In genomic region chr5:152853361-152853760, GRCh38 we compare ENCODE assay signal across 23 cellular contexts.
"Had no signal": no experiment of that assay in that cellular context is flagged by ENCODE, and none has a peak within 500 bp of the region (broad histone marks: within the 10 kb centered on the region; RNA-seq: fewer than 3 reads in every experiment).

No MANE protein-coding gene starts in this region.

- H3K36me3 ChIP-seq: colonic mucosa, esophagus squamous epithelium, gastrocnemius medialis, heart right ventricle, left lung, lower lobe of right lung had no signal

- H3K4me3 Mint-ChIP-seq: dendritic cell treated with granulocyte-macrophage colony-stimulating factor and Interleukin-4, amounts not matched to agents 40 ng/mL and 50 ng/mL, for 4 days; effector memory CD8-positive, alpha-beta T cell; endodermal cell; mesothelial cell of epicardium; naive B cell had no signal

- H3K4me1 ChIP-seq: colonic mucosa, esophagus squamous epithelium, gastrocnemius medialis, left lung, lower lobe of right lung had no signal

- H3K4me3 ChIP-seq: colonic mucosa, esophagus squamous epithelium, gastrocnemius medialis, heart right ventricle, left lung, lower lobe of right lung had no signal

- H3K36me3 Mint-ChIP-seq: mesothelial cell of epicardium, naive B cell had no signal

- ATAC-seq: effector memory CD8-positive, alpha-beta T cell; esophagus mucosa; gastrocnemius medialis; heart right ventricle; left cardiac atrium; left lung; left ventricle myocardium superior; lower lobe of right lung had no signal

- H3K4me1 Mint-ChIP-seq: naive B cell had no signal

- H3K27ac Mint-ChIP-seq: dendritic cell treated with granulocyte-macrophage colony-stimulating factor and Interleukin-4, amounts not matched to agents 40 ng/mL and 50 ng/mL, for 4 days; effector memory CD8-positive, alpha-beta T cell; endodermal cell; mesothelial cell of epicardium; naive B cell had no signal

- H3K27me3 Mint-ChIP-seq: dendritic cell treated with granulocyte-macrophage colony-stimulating factor and Interleukin-4, amounts not matched to agents 40 ng/mL and 50 ng/mL, for 4 days; effector memory CD8-positive, alpha-beta T cell; naive B cell had no signal

- H3K9me3 ChIP-seq: colonic mucosa, esophagus squamous epithelium, gastrocnemius medialis, heart right ventricle, left lung, lower lobe of right lung had no signal

- H3K9me3 Mint-ChIP-seq: endodermal cell, mesothelial cell of epicardium had no signal

- DNase-seq: colonic mucosa; cortex of kidney; effector CD8-positive, alpha-beta T cell; effector memory CD8-positive, alpha-beta T cell; endodermal cell; erythroblast; esophagus squamous epithelium; foreskin fibroblast; foreskin melanocyte; gastrocnemius medialis; glutamatergic neuron; head of caudate nucleus; heart right ventricle; hippocampal formation; left cardiac atrium; left lung; left ventricle myocardium superior; lower lobe of right lung; mesenchymal stem cell; naive B cell had no signal
